In the genomic region with DNA sequence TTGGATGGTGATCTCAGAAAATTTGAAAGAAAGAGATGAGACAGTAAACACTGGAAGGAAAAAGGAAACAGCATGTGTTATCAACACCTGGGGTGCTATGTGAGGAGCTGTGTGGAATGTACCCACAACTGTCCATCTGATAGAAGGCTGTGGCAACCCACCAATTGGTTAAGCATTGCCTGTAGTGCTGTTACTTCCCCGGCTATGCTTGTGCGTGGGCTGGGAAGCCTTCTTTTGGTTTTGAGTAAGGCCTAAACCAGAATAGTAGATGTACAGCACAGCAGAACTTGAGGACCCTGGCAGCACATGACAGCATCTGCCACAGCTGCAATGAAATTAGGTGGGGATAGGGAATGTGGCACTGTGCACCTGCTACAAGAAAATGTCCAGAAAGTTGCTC, we compare ENCODE assay signal across 35 cellular contexts.
"Had no signal": no experiment of that assay in that cellular context is flagged by ENCODE, and none has a peak within 500 bp of the region (broad histone marks: within the 10 kb centered on the region; RNA-seq: fewer than 3 reads in every experiment).

No MANE protein-coding gene starts in this region.

- H3K9me3 ChIP-seq: ascending aorta, colonic mucosa, gastroesophageal sphincter, neutrophil, right lobe of liver had no signal

- H3K9me3 Mint-ChIP-seq: activated naive CD4-positive, alpha-beta T cell treated with anti-CD3 and anti-CD28 coated beads for 36 hours; activated naive CD8-positive, alpha-beta T cell treated with anti-CD3 and anti-CD28 coated beads for 36 hours; effector memory CD8-positive, alpha-beta T cell; stimulated activated memory B cell treated with anti-CD40 and anti-IgM and Interleukin-4, amounts not matched to agents 10 μg/mL and 1 μg/mL and 100 μg/mL, for 72 hours; stimulated activated naive CD8-positive, alpha-beta T cell treated with anti-CD3 and anti-CD28 coated beads, Interleukin-15, amount 100 ng/mL, for 72 hours had no signal

- DNase-seq: activated CD4-positive, alpha-beta memory T cell treated with anti-CD3 and anti-CD28 coated beads for 36 hours; activated CD4-positive, alpha-beta T cell treated with anti-CD3 and anti-CD28 coated beads for 48 hours; activated CD8-positive, alpha-beta memory T cell treated with anti-CD3 and anti-CD28 coated beads, Interleukin-2, amount 50 U/mL, for 4 hours; activated effector memory CD4-positive, alpha-beta T cell treated with anti-CD3 and anti-CD28 coated beads, Interleukin-2, amount 50 U/mL, for 16 hours; activated naive CD4-positive, alpha-beta T cell treated with anti-CD3 and anti-CD28 coated beads for 36 hours; activated naive CD8-positive, alpha-beta T cell treated with anti-CD3 and anti-CD28 coated beads for 36 hours; activated T-cell treated with anti-CD3 and anti-CD28 coated beads, Interleukin-2, amount 50 U/mL, for 1 hour; cerebellar nuclear complex; colonic mucosa; dorsolateral prefrontal cortex; effector memory CD8-positive, alpha-beta T cell; erythroblast; hippocampal formation; left cardiac atrium; mammary epithelial cell; naive B cell; nephron progenitor cell; right lobe of liver; stimulated activated CD4-positive, alpha-beta T cell treated with anti-CD3 and anti-CD28 coated beads, Interleukin-4, amount 100 ng/mL, for 4 hours; stimulated activated CD8-positive, alpha-beta memory T cell treated with anti-CD3 and anti-CD28 coated beads, Interleukin-4, amount 100 ng/mL, for 48 hours; stimulated activated naive CD8-positive, alpha-beta T cell treated with anti-CD3 and anti-CD28 coated beads, Interleukin-15, amount 100 ng/mL, for 72 hours; substantia nigra; T-helper 9 cell; WERI-Rb-1 had no signal

- H3K36me3 ChIP-seq: ascending aorta, cardiac muscle cell, colonic mucosa, gastroesophageal sphincter, neutrophil, right lobe of liver, WERI-Rb-1 had no signal

- H3K4me3 Mint-ChIP-seq: activated CD4-positive, alpha-beta memory T cell treated with anti-CD3 and anti-CD28 coated beads for 36 hours; activated naive CD4-positive, alpha-beta T cell treated with anti-CD3 and anti-CD28 coated beads for 36 hours; activated naive CD8-positive, alpha-beta T cell treated with anti-CD3 and anti-CD28 coated beads for 36 hours; activated T-helper 1 cell treated with anti-CD3 and anti-CD28 coated beads, Interleukin-12 subunit alpha, Interleukin-12 subunit beta, Interleukin-2, Interleukin-4 antibody, amounts not matched to agents 30 ng/mL and 10 ng/mL and 1 ng/mL, durations not matched to agents 14 hours and 24 hours and 36 hours; brain; effector memory CD8-positive, alpha-beta T cell; mesothelial cell of epicardium; naive B cell; nephron progenitor cell; stimulated activated memory B cell treated with anti-CD40 and anti-IgM and Interleukin-4, amounts not matched to agents 10 μg/mL and 1 μg/mL and 100 μg/mL, for 72 hours; stimulated activated naive CD8-positive, alpha-beta T cell treated with anti-CD3 and anti-CD28 coated beads, Interleukin-15, amount 100 ng/mL, for 72 hours; type B pancreatic cell had no signal

- H3K27ac ChIP-seq: ascending aorta, cardiac muscle cell, colonic mucosa, dorsolateral prefrontal cortex, gastroesophageal sphincter, neutrophil, right lobe of liver, WERI-Rb-1 had no signal

- H3K4me1 Mint-ChIP-seq: activated naive CD8-positive, alpha-beta T cell treated with anti-CD3 and anti-CD28 coated beads for 36 hours; mesothelial cell of epicardium; naive B cell; nephron progenitor cell; stimulated activated memory B cell treated with anti-CD40 and anti-IgM and Interleukin-4, amounts not matched to agents 10 μg/mL and 1 μg/mL and 100 μg/mL, for 72 hours; stimulated activated naive CD8-positive, alpha-beta T cell treated with anti-CD3 and anti-CD28 coated beads, Interleukin-15, amount 100 ng/mL, for 72 hours had no signal

- H3K4me1 ChIP-seq: ascending aorta, colonic mucosa, gastroesophageal sphincter, right lobe of liver had no signal

- ATAC-seq: activated CD4-positive, CD25-positive, alpha-beta regulatory T cell treated with anti-CD3 and anti-CD28 coated beads, Interleukin-2, amount 50 U/mL, for 24 hours; effector memory CD8-positive, alpha-beta T cell; gastroesophageal sphincter; left cardiac atrium; right lobe of liver; stimulated activated memory B cell treated with anti-CD40 and anti-IgM and Interleukin-4, amounts not matched to agents 10 μg/mL and 1 μg/mL and 100 μg/mL, for 72 hours; stimulated activated naive CD8-positive, alpha-beta T cell treated with anti-CD3 and anti-CD28 coated beads, Interleukin-15, amount 100 ng/mL, for 72 hours had no signal

- H3K4me3 ChIP-seq: ascending aorta, cardiac muscle cell, colonic mucosa, dorsolateral prefrontal cortex, gastroesophageal sphincter, right lobe of liver had no signal

- H3K27me3 Mint-ChIP-seq: activated CD4-positive, alpha-beta memory T cell treated with anti-CD3 and anti-CD28 coated beads for 36 hours; activated naive CD8-positive, alpha-beta T cell treated with anti-CD3 and anti-CD28 coated beads for 36 hours; effector memory CD8-positive, alpha-beta T cell; naive B cell; progenitor cell of endocrine pancreas; stimulated activated memory B cell treated with anti-CD40 and anti-IgM and Interleukin-4, amounts not matched to agents 10 μg/mL and 1 μg/mL and 100 μg/mL, for 72 hours; stimulated activated naive CD8-positive, alpha-beta T cell treated with anti-CD3 and anti-CD28 coated beads, Interleukin-15, amount 100 ng/mL, for 72 hours; type B pancreatic cell had no signal

- H3K27me3 ChIP-seq: ascending aorta, cardiac muscle cell, colonic mucosa, dorsolateral prefrontal cortex, gastroesophageal sphincter, neutrophil, right lobe of liver had no signal

- H3K27ac Mint-ChIP-seq: activated CD4-positive, alpha-beta memory T cell treated with anti-CD3 and anti-CD28 coated beads for 36 hours; activated naive CD4-positive, alpha-beta T cell treated with anti-CD3 and anti-CD28 coated beads for 36 hours; activated naive CD8-positive, alpha-beta T cell treated with anti-CD3 and anti-CD28 coated beads for 36 hours; activated T-helper 1 cell treated with anti-CD3 and anti-CD28 coated beads, Interleukin-12 subunit alpha, Interleukin-12 subunit beta, Interleukin-2, Interleukin-4 antibody, amounts not matched to agents 30 ng/mL and 10 ng/mL and 1 ng/mL, durations not matched to agents 14 hours and 24 hours and 36 hours; brain; effector memory CD8-positive, alpha-beta T cell; mesothelial cell of epicardium; nephron progenitor cell; progenitor cell of endocrine pancreas; stimulated activated memory B cell treated with anti-CD40 and anti-IgM and Interleukin-4, amounts not matched to agents 10 μg/mL and 1 μg/mL and 100 μg/mL, for 72 hours; stimulated activated naive CD8-positive, alpha-beta T cell treated with anti-CD3 and anti-CD28 coated beads, Interleukin-15, amount 100 ng/mL, for 72 hours; type B pancreatic cell had no signal

- H3K36me3 Mint-ChIP-seq: activated CD4-positive, alpha-beta memory T cell treated with anti-CD3 and anti-CD28 coated beads for 36 hours; activated naive CD8-positive, alpha-beta T cell treated with anti-CD3 and anti-CD28 coated beads for 36 hours; brain; mesothelial cell of epicardium; stimulated activated memory B cell treated with anti-CD40 and anti-IgM and Interleukin-4, amounts not matched to agents 10 μg/mL and 1 μg/mL and 100 μg/mL, for 72 hours had no signal
